In genomic region chr14:67541448-67542387, GRCh38 we compare ENCODE assay signal across 9 cellular contexts. TPM values are rescaled to one million over a fixed set of nuclear protein-coding genes. Genes with fewer than 3 reads are reported as not detected.
DNase-seq lines count a peak whose midpoint lies in the region; ATAC-seq lines count a peak whose summit lies in the region.
"Had no signal": no experiment of that assay in that cellular context is flagged by ENCODE, and none has a peak within 500 bp of the region (broad histone marks: within the 10 kb centered on the region; RNA-seq: fewer than 3 reads in every experiment).

No MANE protein-coding gene starts in this region.

- H3K4me3 Mint-ChIP-seq in activated naive CD4-positive, alpha-beta T cell treated with anti-CD3 and anti-CD28 coated beads for 36 hours = peak overlapping the region; percentile 60
- H3K4me3 Mint-ChIP-seq in activated T-cell treated with anti-CD3 and anti-CD28 coated beads, Interleukin-2, amount 50 U/mL, for 72 hours = peak overlapping the region; percentile 57 to 79
- peak overlapping the region in 4 of 5 donors; percentile 57 to 77 (median 74) for H3K4me3 Mint-ChIP-seq in immature natural killer cell

- CTCF ChIA-PET in activated naive CD4-positive, alpha-beta T cell treated with anti-CD3 and anti-CD28 coated beads for 36 hours (lab: Charles Lee) = interaction anchor here (1.5 to 2.1 kb wide), 4 partner anchors 13 to 114 kb away, joined by 4 to 11 read pairs (median 6); no protein-coding TSS in a partner anchor

- H3K4me1 ChIP-seq in thymus (ENCODE audit: control insufficient read depth, insufficient read depth, low read length) = no peaks in the 10 kb centered on the region

- H3K27me3 ChIP-seq in thymus (ENCODE audit: control insufficient read depth, insufficient read depth) = peaks cover 4% of the 10 kb centered on the region

- H3K9me3 Mint-ChIP-seq in activated naive CD4-positive, alpha-beta T cell treated with anti-CD3 and anti-CD28 coated beads for 36 hours = peaks cover 3% of the 10 kb centered on the region
- peaks cover 0 to 2% of the 10 kb centered on the region in 2 donors for H3K9me3 Mint-ChIP-seq in activated T-cell treated with anti-CD3 and anti-CD28 coated beads, Interleukin-2, amount 50 U/mL, for 72 hours
- peaks cover 0 to 4% (median 0%) of the 10 kb centered on the region in 6 donors for H3K9me3 Mint-ChIP-seq in immature natural killer cell

- 32% methylated on average over 24 of the region's 24 CpGs for WGBS in thymus

- H3K36me3 Mint-ChIP-seq in activated naive CD4-positive, alpha-beta T cell treated with anti-CD3 and anti-CD28 coated beads for 36 hours (ENCODE audit: low read depth) = no peaks in the 10 kb centered on the region
- peaks cover 0 to 1% of the 10 kb centered on the region in 2 donors for H3K36me3 Mint-ChIP-seq in activated T-cell treated with anti-CD3 and anti-CD28 coated beads, Interleukin-2, amount 50 U/mL, for 72 hours (ENCODE audit: insufficient read depth in 2 of 2)
- H3K36me3 Mint-ChIP-seq in immature natural killer cell = no peaks in the 10 kb centered on the region

- peaks cover 6% of the 10 kb centered on the region for H3K4me1 Mint-ChIP-seq in activated naive CD4-positive, alpha-beta T cell treated with anti-CD3 and anti-CD28 coated beads for 36 hours (ENCODE audit: low read depth)
- peaks cover 5% of the 10 kb centered on the region for H3K4me1 Mint-ChIP-seq in activated T-cell treated with anti-CD3 and anti-CD28 coated beads, Interleukin-2, amount 50 U/mL, for 72 hours (ENCODE audit: low read depth)
- H3K4me1 Mint-ChIP-seq in immature natural killer cell = peaks cover 6 to 7% of the 10 kb centered on the region in 2 donors

- no peaks in the 10 kb centered on the region for H3K36me3 ChIP-seq in thymus (ENCODE audit: control insufficient read depth, insufficient read depth)

- H3K27ac ChIP-seq in thymus (ENCODE audit: low read depth) = no peak overlapping the region

- H3K27ac Mint-ChIP-seq in activated naive CD4-positive, alpha-beta T cell treated with anti-CD3 and anti-CD28 coated beads for 36 hours = no peak overlapping the region
- H3K27ac Mint-ChIP-seq in activated T-cell treated with anti-CD3 and anti-CD28 coated beads, Interleukin-2, amount 50 U/mL, for 72 hours = no peak overlapping the region
- H3K27ac Mint-ChIP-seq in immature natural killer cell = no peak overlapping the region

- peaks cover 18% of the 10 kb centered on the region for H3K27me3 Mint-ChIP-seq in activated naive CD4-positive, alpha-beta T cell treated with anti-CD3 and anti-CD28 coated beads for 36 hours (ENCODE audit: low read depth)
- peaks cover 24% of the 10 kb centered on the region for H3K27me3 Mint-ChIP-seq in activated T-cell treated with anti-CD3 and anti-CD28 coated beads, Interleukin-2, amount 50 U/mL, for 72 hours (ENCODE audit: low read depth)
- H3K27me3 Mint-ChIP-seq in immature natural killer cell (ENCODE audit: low read depth in 3 of 3) = peaks cover 15 to 38% (median 22%) of the 10 kb centered on the region in 3 donors

- no peaks in the 10 kb centered on the region for H3K9me3 ChIP-seq in thymus (ENCODE audit: control insufficient read depth)

- DNase-seq in activated naive CD4-positive, alpha-beta T cell treated with anti-CD3 and anti-CD28 coated beads for 36 hours = peak; percentile 31
- no peak for DNase-seq in activated naive CD4-positive, alpha-beta T cell (lab: John Stamatoyannopoulos, UW)
- peak; percentile 9 to 31 for DNase-seq in activated T-cell treated with anti-CD3 and anti-CD28 coated beads, Interleukin-2, amount 50 U/mL, for 72 hours
- DNase-seq in immature natural killer cell (no peak), glomerular visceral epithelial cell (ENCODE audit: extremely low spot score) (no peak), NOMO-1 treated with DMSO at 0.1 percent for 48 hours (lab: John Stamatoyannopoulos, UW; ENCODE audit: unreplicated experiment) (no peak)
- DNase-seq: GOT3 had no signal

- ATAC-seq in activated T-cell treated with anti-CD3 and anti-CD28 coated beads, Interleukin-2, amount 50 U/mL, for 72 hours (replicated peaks in 1 of 2) = peak; percentile 50 to 53
- ATAC-seq in GM21619 (IDR thresholded peaks at IDR 0.05; ENCODE audit: unreplicated experiment) = no peak

- H3K4me3 ChIP-seq in thymus (ENCODE audit: low read length) = peak overlapping the region; percentile 19

- intact Hi-C loops in activated naive CD4-positive, alpha-beta T cell treated with anti-CD3 and anti-CD28 coated beads for 36 hours (cut with micrococcal nuclease) = no loop called here

RNA-seq across cellular contexts. Expression of gene PLEKHH1, which starts 8.6 kb away (rescaled TPM):
- 1 to 10 TPM; 2.2 to 2.5 TPM for total RNA-seq in activated naive CD4-positive, alpha-beta T cell treated with anti-CD3 and anti-CD28 coated beads for 36 hours
- total RNA-seq in activated T-cell treated with anti-CD3 and anti-CD28 coated beads, Interleukin-2, amount 50 U/mL, for 72 hours = 1 to 10 TPM; 1.0 to 1.2 TPM
- polyA plus RNA-seq in immature natural killer cell = under 1 TPM in 1 of 3 donors, not detected in 2; 0.22 TPM
- polyA plus RNA-seq in thymus = 10.7 TPM

RNA-seq across cellular contexts. Expression of gene TMEM229B, which starts 53.2 kb away (rescaled TPM):
- under 1 TPM; 0.49 to 0.64 TPM for total RNA-seq in activated naive CD4-positive, alpha-beta T cell treated with anti-CD3 and anti-CD28 coated beads for 36 hours
- under 1 TPM; 0.32 to 0.79 TPM for total RNA-seq in activated T-cell treated with anti-CD3 and anti-CD28 coated beads, Interleukin-2, amount 50 U/mL, for 72 hours
- 10 to 100 TPM; 28.0 to 67.1 (median 35.8) TPM for polyA plus RNA-seq in immature natural killer cell
- polyA plus RNA-seq in thymus = 6.6 TPM

RNA-seq across cellular contexts. Expression of gene PIGH, which starts 58.4 kb away (rescaled TPM):
- total RNA-seq in activated naive CD4-positive, alpha-beta T cell treated with anti-CD3 and anti-CD28 coated beads for 36 hours = 10 to 100 TPM; 11.9 to 12.4 TPM
- 10 to 100 TPM; 19.7 to 30.4 TPM for total RNA-seq in activated T-cell treated with anti-CD3 and anti-CD28 coated beads, Interleukin-2, amount 50 U/mL, for 72 hours
- polyA plus RNA-seq in immature natural killer cell = 10 to 100 TPM; 28.8 to 41.9 (median 37.3) TPM
- 43.5 TPM for polyA plus RNA-seq in thymus

Comparison
In these comparisons a context has a peak if more than half of its experiments do, and no peak if none do; other contexts are left out.
1. DNase-seq: peak in activated naive CD4-positive, alpha-beta T cell treated with anti-CD3 and anti-CD28 coated beads for 36 hours (single experiment) and activated T-cell treated with anti-CD3 and anti-CD28 coated beads, Interleukin-2, amount 50 U/mL, for 72 hours (2 of 2); none in activated naive CD4-positive, alpha-beta T cell (0 of 4), immature natural killer cell (0 of 3), glomerular visceral epithelial cell (single experiment) and NOMO-1 treated with DMSO at 0.1 percent for 48 hours (single experiment).
2. Peak in every context shown above with its lines, with median percentiles within 50 percentile points of each other: H3K4me3 Mint-ChIP-seq.